Comparison of ENCODE assay signal across 13 cellular contexts in genomic region chr3:176757440-176757839, GRCh38.
DNase-seq lines count a peak whose midpoint lies in the region; ATAC-seq and TF ChIP-seq lines count a peak whose summit lies in the region.
"Had no signal": no experiment of that assay in that cellular context is flagged by ENCODE, and none has a peak within 500 bp of the region (broad histone marks: within the 10 kb centered on the region; RNA-seq: fewer than 3 reads in every experiment).

No MANE protein-coding gene starts in this region.

- 0 out of 2 replicates have a peak, but pooled peaks cover 1% of the 10 kb centered on the region for H3K9me3 ChIP-seq in PC-9 (ENCODE audit: insufficient read depth, low read depth)
- H3K9me3 ChIP-seq in heart right ventricle = no peaks in the 10 kb centered on the region
- H3K9me3 ChIP-seq: A549, BE2C had no signal

- no peaks in the 10 kb centered on the region; the same call in 1 of the 2 replicates for H3F3A ChIP-seq in PC-9 (ENCODE audit: insufficient read depth, low read depth)

- intact Hi-C loops in PC-9 (cut with micrococcal nuclease; ENCODE audit: unreplicated experiment) (no loop called here), heart right ventricle (cut with DNase I) (no loop called here)

- no peaks in the 10 kb centered on the region for H3K27me3 Mint-ChIP-seq in activated T-cell treated with anti-CD3 and anti-CD28 coated beads, Interleukin-2, amount 50 U/mL, for 24 hours

- H4K20me1 ChIP-seq in PC-9 (ENCODE audit: insufficient read depth) = no peaks in the 10 kb centered on the region

- H3K4me3 Mint-ChIP-seq in activated T-cell treated with anti-CD3 and anti-CD28 coated beads, Interleukin-2, amount 50 U/mL, for 24 hours = no peak overlapping the region
- H3K4me3 Mint-ChIP-seq: CD14-positive monocyte; CD8-positive, alpha-beta T cell; HFFc6 had no signal

- no peaks in the 10 kb centered on the region for H3K79me2 ChIP-seq in PC-9 (ENCODE audit: low read depth)

- H3K36me3 ChIP-seq in PC-9 (ENCODE audit: low read depth) (no peaks in the 10 kb centered on the region), heart right ventricle (no peaks in the 10 kb centered on the region)
- H3K36me3 ChIP-seq: BE2C had no signal

- DNase-seq in PC-9 (no peak), heart right ventricle (no peak)
- no peak for DNase-seq in activated T-cell treated with anti-CD3 and anti-CD28 coated beads, Interleukin-2, amount 50 U/mL, for 24 hours
- DNase-seq: BE2C; CD8-positive, alpha-beta T cell; COR-L47; HCEC 1CT; HFFc6 had no signal

- H3K4me3 ChIP-seq in PC-9 (no peak overlapping the region), heart right ventricle (no peak overlapping the region)
- H3K4me3 ChIP-seq: A549 had no signal

- 0 out of 2 replicates have a peak overlapping the region, but pooled peaks have one; percentile 4 for H3K4me2 ChIP-seq in PC-9
- H3K4me2 ChIP-seq: A549 had no signal

- no peak overlapping the region for H3K27ac Mint-ChIP-seq in activated T-cell treated with anti-CD3 and anti-CD28 coated beads, Interleukin-2, amount 50 U/mL, for 24 hours
- H3K27ac Mint-ChIP-seq: CD14-positive monocyte; CD8-positive, alpha-beta T cell; HFFc6 had no signal

- CTCF ChIA-PET in PC-9 (lab: Charles Lee) = no interaction called here

- H3K36me3 Mint-ChIP-seq in activated T-cell treated with anti-CD3 and anti-CD28 coated beads, Interleukin-2, amount 50 U/mL, for 24 hours (ENCODE audit: low read depth) = no peaks in the 10 kb centered on the region
- H3K36me3 Mint-ChIP-seq: CD14-positive monocyte; CD8-positive, alpha-beta T cell had no signal

- no peaks in the 10 kb centered on the region for H3K9me3 Mint-ChIP-seq in activated T-cell treated with anti-CD3 and anti-CD28 coated beads, Interleukin-2, amount 50 U/mL, for 24 hours
- H3K9me3 Mint-ChIP-seq: CD8-positive, alpha-beta T cell had no signal

- peak; percentile 41 for ATAC-seq in GM18867 (IDR thresholded peaks at IDR 0.05; ENCODE audit: unreplicated experiment)
- ATAC-seq in GM21619 (IDR thresholded peaks at IDR 0.05; ENCODE audit: unreplicated experiment) = peak; percentile 30
- no peak for ATAC-seq in HG03108 (IDR thresholded peaks at IDR 0.05; ENCODE audit: unreplicated experiment)
- ATAC-seq in heart right ventricle = no peak
- ATAC-seq: A549; CD8-positive, alpha-beta T cell had no signal

- H3K4me1 ChIP-seq in PC-9 (replicated peaks; ENCODE audit: insufficient read depth) = no peaks in the 10 kb centered on the region
- no peaks in the 10 kb centered on the region for H3K4me1 ChIP-seq in heart right ventricle
- H3K4me1 ChIP-seq: A549, BE2C had no signal

- POLR2A ChIA-PET in PC-9 (lab: Charles Lee; ENCODE audit: unreplicated experiment) = no interaction called here

- TF ChIP-seq CTCF in PC-9 (conservative IDR thresholded peaks at IDR 0.05) = no peak
- TF ChIP-seq CTCF in heart right ventricle (IDR thresholded peaks at IDR 0.05) = no peak

- no peak overlapping the region for H3K27ac ChIP-seq in PC-9
- H3K27ac ChIP-seq in heart right ventricle = no peak overlapping the region
- H3K27ac ChIP-seq: A549 had no signal

- 0 out of 2 replicates have a peak, but pooled peaks cover 6% of the 10 kb centered on the region for H3K9me2 ChIP-seq in PC-9 (ENCODE audit: insufficient read depth)

- peak overlapping the region; percentile 62; the same call in 1 of the 2 replicates for H2AFZ ChIP-seq in PC-9

- no peaks in the 10 kb centered on the region for H3K4me1 Mint-ChIP-seq in activated T-cell treated with anti-CD3 and anti-CD28 coated beads, Interleukin-2, amount 50 U/mL, for 24 hours (ENCODE audit: low read depth)
- H3K4me1 Mint-ChIP-seq: CD14-positive monocyte had no signal

- no peaks in the 10 kb centered on the region for H3K27me3 ChIP-seq in PC-9 (ENCODE audit: insufficient read depth, low read depth)
- H3K27me3 ChIP-seq in heart right ventricle = no peaks in the 10 kb centered on the region
- H3K27me3 ChIP-seq: BE2C had no signal

- no TSS peak for BruUV-seq in PC-9 (replicated peaks; lab: Mats Ljungman, UMichigan)

Comparison
In these comparisons a context has a peak if more than half of its experiments do, and no peak if none do; other contexts are left out.
1. ATAC-seq: peak in GM18867 (single experiment) and GM21619 (single experiment); none in HG03108 (single experiment) and heart right ventricle (0 of 8).